In the genomic region with DNA sequence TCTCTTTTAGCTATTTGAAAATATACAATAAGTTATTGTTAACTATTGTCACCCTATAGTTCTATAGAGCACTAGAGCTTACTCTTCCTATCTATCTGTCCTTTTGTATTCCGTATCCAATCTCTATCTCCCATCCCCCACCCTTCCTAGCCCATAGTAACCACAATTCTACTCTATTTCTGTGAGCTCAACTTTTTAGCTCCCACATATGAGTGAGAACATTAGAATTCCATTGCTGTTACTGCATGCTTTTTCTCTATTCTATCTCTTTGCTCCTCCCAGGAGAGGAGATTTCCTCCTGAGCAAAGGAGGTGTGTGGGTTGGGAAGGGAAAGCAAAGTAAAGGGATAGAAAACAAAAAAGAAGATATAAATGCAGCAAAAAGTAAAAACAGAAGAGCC, we compare ENCODE assay signal across 10 cellular contexts.
DNase-seq lines count a peak whose midpoint lies in the region; ATAC-seq and TF ChIP-seq lines count a peak whose summit lies in the region.
"Had no signal": no experiment of that assay in that cellular context is flagged by ENCODE, and none has a peak within 500 bp of the region (broad histone marks: within the 10 kb centered on the region; RNA-seq: fewer than 3 reads in every experiment).

No MANE protein-coding gene starts in this region.

- DNase-seq in Panc1 (ENCODE audit: low read depth, low spot score) (no peak), amygdala (lab: John Stamatoyannopoulos, UW) (no peak), progenitor cell of endocrine pancreas (ENCODE audit: low spot score, unreplicated experiment) (no peak), posterior cingulate gyrus (no peak)
- DNase-seq in stimulated activated CD4-positive, alpha-beta T cell treated with anti-CD3 and anti-CD28 coated beads, Interleukin-12 subunit alpha, Interleukin-12 subunit beta, amount 100 ng/mL, for 4 hours = no peak
- DNase-seq: NCI-H2171 had no signal

- H3K27ac Mint-ChIP-seq in nephron = peak overlapping the region; percentile 66 to 81 (median 77)
- no peak overlapping the region for H3K27ac Mint-ChIP-seq in progenitor cell of endocrine pancreas

- H3K9ac ChIP-seq in duodenal mucosa (ENCODE audit: low read depth in 1 of 2, low read length in 2 of 2) = no peak overlapping the region
- H3K9ac ChIP-seq: BLaER1 had no signal

- TF ChIP-seq CTCF in Panc1 (IDR thresholded peaks at IDR 0.05) (no peak), nephron (IDR thresholded peaks at IDR 0.05; ENCODE audit: unreplicated experiment in 3 of 3) (no peak), progenitor cell of endocrine pancreas (IDR thresholded peaks at IDR 0.05; ENCODE audit: unreplicated experiment) (no peak)

- no peaks in the 10 kb centered on the region for H3K27me3 Mint-ChIP-seq in nephron (ENCODE audit: low read depth)
- H3K27me3 Mint-ChIP-seq in progenitor cell of endocrine pancreas = no peaks in the 10 kb centered on the region

- H3K4me3 ChIP-seq in ACC112 (ENCODE audit: low read depth, low read length) (peak overlapping the region; percentile 19; the same call in 1 of the 2 replicates), Panc1 (ENCODE audit: low read depth in 2 of 2, low read length in 2 of 2) (no peak overlapping the region), duodenal mucosa (ENCODE audit: low read depth in 1 of 2, low read length in 2 of 2) (no peak overlapping the region)
- H3K4me3 ChIP-seq: BLaER1 had no signal

- no peaks in the 10 kb centered on the region for H3K79me2 ChIP-seq in ACC112 (ENCODE audit: control insufficient read depth, insufficient read depth, low read length, unreplicated experiment)

- in situ Hi-C loops in Panc1 (cut with HindIII; ENCODE audit: low pct_unique_long_range_greater_than_20kb, low sequenced_read_pairs) = no loop called here

- POLR2A ChIA-PET in Panc1 (lab: Charles Lee) = no interaction called here

- no TSS peak for BruUV-seq in Panc1 (replicated peaks; lab: Mats Ljungman, UMichigan)

- no peaks in the 10 kb centered on the region for H3K9me3 ChIP-seq in Panc1 (ENCODE audit: control insufficient read depth, insufficient read depth, low read depth, low read length)
- H3K9me3 ChIP-seq in duodenal mucosa (ENCODE audit: control insufficient read depth in 1 of 2, low read length in 2 of 2) = no peaks in the 10 kb centered on the region
- H3K9me3 ChIP-seq: BLaER1 had no signal

- H2AFZ ChIP-seq in ACC112 (ENCODE audit: low read length, unreplicated experiment) = peak overlapping the region; percentile 17

- intact Hi-C loops in Panc1 (cut with micrococcal nuclease; ENCODE audit: unreplicated experiment) (no loop called here), posterior cingulate gyrus (cut with DNase I) (no loop called here)

- H3K36me3 Mint-ChIP-seq in nephron (ENCODE audit: low read depth) = no peaks in the 10 kb centered on the region
- no peaks in the 10 kb centered on the region for H3K36me3 Mint-ChIP-seq in progenitor cell of endocrine pancreas (ENCODE audit: insufficient read depth)

- peaks cover 29% of the 10 kb centered on the region for H3K4me1 ChIP-seq in ACC112 (ENCODE audit: control insufficient read depth, insufficient read depth, low read length, unreplicated experiment)
- H3K4me1 ChIP-seq in Panc1 (ENCODE audit: control insufficient read depth, insufficient read depth, low read length) = peaks cover 35% of the 10 kb centered on the region
- H3K4me1 ChIP-seq in duodenal mucosa (ENCODE audit: control insufficient read depth in 1 of 2, insufficient read depth in 2 of 2, low read length in 2 of 2) = peaks cover 33 to 41% of the 10 kb centered on the region in 2 donors

- H3K36me3 ChIP-seq in ACC112 (ENCODE audit: insufficient read depth, low read length) (no peaks in the 10 kb centered on the region), Panc1 (ENCODE audit: control insufficient read depth, insufficient read depth, low read length) (no peaks in the 10 kb centered on the region), duodenal mucosa (ENCODE audit: control insufficient read depth in 1 of 2, insufficient read depth in 2 of 2, low read length in 2 of 2) (no peaks in the 10 kb centered on the region)
- H3K36me3 ChIP-seq: BLaER1 had no signal

- H3K9me3 Mint-ChIP-seq in nephron = no peaks in the 10 kb centered on the region
- no peaks in the 10 kb centered on the region for H3K9me3 Mint-ChIP-seq in progenitor cell of endocrine pancreas (ENCODE audit: low read depth)

- H3K27me3 ChIP-seq in ACC112 (ENCODE audit: insufficient read depth, low read length) = no peaks in the 10 kb centered on the region
- H3K27me3 ChIP-seq in Panc1 (ENCODE audit: control insufficient read depth, insufficient read depth, low read length) = no peaks in the 10 kb centered on the region
- H3K27me3 ChIP-seq in duodenal mucosa (ENCODE audit: control insufficient read depth in 1 of 2, insufficient read depth in 2 of 2, low read length in 2 of 2) = no peaks in the 10 kb centered on the region
- H3K27me3 ChIP-seq: BLaER1 had no signal

- no peak overlapping the region for H3K4me3 Mint-ChIP-seq in nephron
- H3K4me3 Mint-ChIP-seq in progenitor cell of endocrine pancreas (ENCODE audit: low read depth) = no peak overlapping the region

- H3K4me1 Mint-ChIP-seq in nephron = peaks cover 32% of the 10 kb centered on the region
- peaks cover 11% of the 10 kb centered on the region for H3K4me1 Mint-ChIP-seq in progenitor cell of endocrine pancreas (ENCODE audit: low read depth)

- CTCF ChIA-PET in Panc1 (lab: Charles Lee) = no interaction called here

- no peak for ATAC-seq in Panc1

- H3K27ac ChIP-seq in ACC112 (ENCODE audit: low read depth, low read length) (peak overlapping the region; percentile 76), Panc1 (ENCODE audit: low read length) (peak overlapping the region; percentile 90), duodenal mucosa (ENCODE audit: low read depth, low read length) (peak overlapping the region; percentile 13)
- H3K27ac ChIP-seq: BLaER1 had no signal

Comparison
In these comparisons a context has a peak if more than half of its experiments do, and no peak if none do; other contexts are left out.
1. H3K27ac ChIP-seq: peak in every context shown above with its lines; median percentile 90 in Panc1; 76 in ACC112; 13 in duodenal mucosa.